ENCODE assay signal across 25 cellular contexts in the genomic region with DNA sequence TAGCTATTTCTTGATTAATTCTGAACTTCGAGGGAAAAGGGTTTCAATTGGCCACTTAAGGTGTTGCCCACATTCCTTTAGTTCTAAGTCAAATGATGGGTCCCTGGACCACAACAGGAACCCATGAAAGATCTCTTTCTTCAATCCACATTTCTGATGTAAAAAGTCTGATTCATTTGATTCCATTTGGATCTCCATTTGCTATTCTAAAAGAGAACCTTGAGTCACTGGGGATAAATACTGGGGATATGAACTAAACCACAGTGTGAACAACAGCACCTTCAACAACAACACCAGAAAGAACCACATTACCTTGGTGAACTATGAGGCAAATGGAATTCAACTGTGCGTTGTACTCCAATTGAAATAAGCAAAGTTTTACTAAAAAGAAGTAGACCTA.
"Had no signal": no experiment of that assay in that cellular context is flagged by ENCODE, and none has a peak within 500 bp of the region (broad histone marks: within the 10 kb centered on the region; RNA-seq: fewer than 3 reads in every experiment).

No MANE protein-coding gene starts in this region.

- H3K27ac Mint-ChIP-seq: naive thymus-derived CD8-positive, alpha-beta T cell; nephron progenitor cell; stimulated activated effector memory CD8-positive, alpha-beta T cell treated with anti-CD3 and anti-CD28 coated beads, Interleukin-12 subunit alpha, Interleukin-12 subunit beta, amount 100 ng/mL, for 72 hours had no signal

- H3K4me1 ChIP-seq: prostate gland, right atrium auricular region, stomach, thyroid gland, vagina had no signal

- H3K36me3 ChIP-seq: esophagus squamous epithelium, prostate gland, right atrium auricular region, stomach, thyroid gland, vagina had no signal

- ATAC-seq: left lobe of liver; naive thymus-derived CD8-positive, alpha-beta T cell; sciatic nerve; stimulated activated effector memory CD8-positive, alpha-beta T cell treated with anti-CD3 and anti-CD28 coated beads, Interleukin-12 subunit alpha, Interleukin-12 subunit beta, amount 100 ng/mL, for 72 hours had no signal

- H3K9me3 ChIP-seq: esophagus squamous epithelium, prostate gland, right atrium auricular region, stomach, thyroid gland, vagina had no signal

- H3K4me3 Mint-ChIP-seq: naive thymus-derived CD8-positive, alpha-beta T cell; nephron progenitor cell; stimulated activated effector memory CD8-positive, alpha-beta T cell treated with anti-CD3 and anti-CD28 coated beads, Interleukin-12 subunit alpha, Interleukin-12 subunit beta, amount 100 ng/mL, for 72 hours had no signal

- DNase-seq: cortex of kidney; dorsolateral prefrontal cortex; effector CD4-positive, alpha-beta T cell; erythroblast; esophagus squamous epithelium; hypothalamus; kidney; mesenchymal stem cell; midbrain; naive thymus-derived CD8-positive, alpha-beta T cell; nephron progenitor cell; nucleus accumbens; stimulated activated CD4-positive, alpha-beta T cell treated with anti-CD3 and anti-CD28 coated beads, Interleukin-2, amount 100 ng/mL, for 24 hours; stimulated activated CD4-positive, alpha-beta T cell treated with anti-CD3 and anti-CD28 coated beads, Interleukin-4, amount 100 ng/mL, for 24 hours; stimulated activated naive CD4-positive, alpha-beta T cell treated with Interleukin-2 at 50 U/mL for 16 hours; stomach; thyroid gland; trophoblast cell had no signal

- H3K36me3 Mint-ChIP-seq: naive thymus-derived CD8-positive, alpha-beta T cell; stimulated activated effector memory CD8-positive, alpha-beta T cell treated with anti-CD3 and anti-CD28 coated beads, Interleukin-12 subunit alpha, Interleukin-12 subunit beta, amount 100 ng/mL, for 72 hours had no signal

- H3K4me1 Mint-ChIP-seq: naive thymus-derived CD8-positive, alpha-beta T cell; stimulated activated effector memory CD8-positive, alpha-beta T cell treated with anti-CD3 and anti-CD28 coated beads, Interleukin-12 subunit alpha, Interleukin-12 subunit beta, amount 100 ng/mL, for 72 hours had no signal

- H3K4me3 ChIP-seq: dorsolateral prefrontal cortex, esophagus squamous epithelium, lung, prostate gland, right atrium auricular region, stomach, thyroid gland, vagina had no signal

- H3K9me3 Mint-ChIP-seq: nephron progenitor cell had no signal

- H3K27me3 ChIP-seq: right atrium auricular region, thyroid gland, vagina had no signal

- H3K27ac ChIP-seq: dorsolateral prefrontal cortex, esophagus squamous epithelium, prostate gland, right atrium auricular region, stomach, thyroid gland, vagina had no signal
